10 cellular contexts compared by ENCODE assay signal in genomic region chr16:50166511-50167500, GRCh38. TPM values are rescaled to one million over a fixed set of nuclear protein-coding genes. Genes with fewer than 3 reads are reported as not detected.
DNase-seq lines count a peak whose midpoint lies in the region; ATAC-seq lines count a peak whose summit lies in the region.
"Had no signal": no experiment of that assay in that cellular context is flagged by ENCODE, and none has a peak within 500 bp of the region (broad histone marks: within the 10 kb centered on the region; RNA-seq: fewer than 3 reads in every experiment).

No MANE protein-coding gene starts in this region.

- no peaks in the 10 kb centered on the region for H3K36me3 ChIP-seq in aorta (ENCODE audit: control insufficient read depth in 1 of 2, insufficient read depth in 2 of 2, low read length in 1 of 2)

- no peaks in the 10 kb centered on the region for H3K27me3 ChIP-seq in aorta (ENCODE audit: control insufficient read depth in 1 of 2, insufficient read depth in 2 of 2, low read length in 1 of 2)

- peak overlapping the region; percentile 51 for H3K4me3 Mint-ChIP-seq in activated T-helper 1 cell treated with anti-CD3 and anti-CD28 coated beads, Interleukin-12 subunit alpha, Interleukin-12 subunit beta, Interleukin-2, Interleukin-4 antibody, amounts not matched to agents 30 ng/mL and 10 ng/mL and 1 ng/mL, durations not matched to agents 14 hours and 24 hours and 36 hours

- H3K27me3 Mint-ChIP-seq in activated T-helper 1 cell treated with anti-CD3 and anti-CD28 coated beads, Interleukin-12 subunit alpha, Interleukin-12 subunit beta, Interleukin-2, Interleukin-4 antibody, amounts not matched to agents 30 ng/mL and 10 ng/mL and 1 ng/mL, durations not matched to agents 14 hours and 24 hours and 36 hours (ENCODE audit: insufficient read depth) = no peaks in the 10 kb centered on the region
- H3K27me3 Mint-ChIP-seq: naive B cell had no signal

- H3K4me3 ChIP-seq in aorta (ENCODE audit: low read length in 2 of 2) = no peak overlapping the region

- H3K4me1 ChIP-seq in aorta (ENCODE audit: control insufficient read depth in 1 of 2, insufficient read depth in 2 of 2, low read length in 2 of 2) = peaks cover 0 to 3% of the 10 kb centered on the region in 2 donors

- H3K27ac Mint-ChIP-seq in activated T-helper 1 cell treated with anti-CD3 and anti-CD28 coated beads, Interleukin-12 subunit alpha, Interleukin-12 subunit beta, Interleukin-2, Interleukin-4 antibody, amounts not matched to agents 30 ng/mL and 10 ng/mL and 1 ng/mL, durations not matched to agents 14 hours and 24 hours and 36 hours = peak overlapping the region; percentile 78

- WGBS in aorta, 2 donors = 39 to 40% methylated on average over 9 of the region's 9 CpGs

- H3K36me3 Mint-ChIP-seq in activated T-helper 1 cell treated with anti-CD3 and anti-CD28 coated beads, Interleukin-12 subunit alpha, Interleukin-12 subunit beta, Interleukin-2, Interleukin-4 antibody, amounts not matched to agents 30 ng/mL and 10 ng/mL and 1 ng/mL, durations not matched to agents 14 hours and 24 hours and 36 hours (ENCODE audit: low read depth) = peaks cover 6% of the 10 kb centered on the region
- H3K36me3 Mint-ChIP-seq: naive B cell had no signal

- intact Hi-C loops in activated T-helper 1 cell treated with anti-CD3 and anti-CD28 coated beads, Interleukin-12 subunit alpha, Interleukin-12 subunit beta, Interleukin-2, Interleukin-4 antibody, amounts not matched to agents 30 ng/mL and 10 ng/mL and 1 ng/mL, durations not matched to agents 14 hours and 24 hours and 36 hours (cut with micrococcal nuclease) = no loop called here
- intact Hi-C loops in aorta (cut with DNase I) = no loop called here

- H3K9me3 ChIP-seq in aorta (ENCODE audit: control insufficient read depth, low read length) = no peaks in the 10 kb centered on the region

- H3K27ac ChIP-seq in aorta (ENCODE audit: low read depth in 1 of 2, low read length in 2 of 2) = peak overlapping the region; percentile 26 to 60

- ATAC-seq in aorta (ENCODE audit: low FRiP score) (no peak), HG03045 (IDR thresholded peaks at IDR 0.05; ENCODE audit: unreplicated experiment) (no peak), GM19452 (IDR thresholded peaks at IDR 0.05; ENCODE audit: unreplicated experiment) (no peak)

- DNase-seq in stimulated activated CD4-positive, alpha-beta T cell treated with anti-CD3 and anti-CD28 coated beads, Interleukin-15, amount 100 ng/mL, for 24 hours = peak; percentile 49
- no peak for DNase-seq in stimulated activated CD4-positive, alpha-beta T cell treated with anti-CD3 and anti-CD28 coated beads, Interleukin-12 subunit alpha, Interleukin-12 subunit beta, amount 100 ng/mL, for 4 hours
- no peak for DNase-seq in activated T-helper 1 cell treated with anti-CD3 and anti-CD28 coated beads, Interleukin-12 subunit alpha, Interleukin-12 subunit beta, Interleukin-2, Interleukin-4 antibody, amounts not matched to agents 30 ng/mL and 10 ng/mL and 1 ng/mL, durations not matched to agents 14 hours and 24 hours and 36 hours (ENCODE audit: low spot score)
- DNase-seq in kidney tubule cell (ENCODE audit: low spot score) (peak; percentile 65), aorta (no peak), SHP77 (lab: John Stamatoyannopoulos, UW) (no peak)
- DNase-seq: Calu3, naive B cell had no signal

- no peaks in the 10 kb centered on the region for H3K9me3 Mint-ChIP-seq in activated T-helper 1 cell treated with anti-CD3 and anti-CD28 coated beads, Interleukin-12 subunit alpha, Interleukin-12 subunit beta, Interleukin-2, Interleukin-4 antibody, amounts not matched to agents 30 ng/mL and 10 ng/mL and 1 ng/mL, durations not matched to agents 14 hours and 24 hours and 36 hours
- H3K9me3 Mint-ChIP-seq: naive B cell had no signal

- H3K4me1 Mint-ChIP-seq in activated T-helper 1 cell treated with anti-CD3 and anti-CD28 coated beads, Interleukin-12 subunit alpha, Interleukin-12 subunit beta, Interleukin-2, Interleukin-4 antibody, amounts not matched to agents 30 ng/mL and 10 ng/mL and 1 ng/mL, durations not matched to agents 14 hours and 24 hours and 36 hours (ENCODE audit: low read depth) = peaks cover 35% of the 10 kb centered on the region

RNA-seq across cellular contexts. Expression of gene TENT4B, which starts 13.7 kb away (rescaled TPM):
- total RNA-seq in activated T-helper 1 cell treated with anti-CD3 and anti-CD28 coated beads, Interleukin-12 subunit alpha, Interleukin-12 subunit beta, Interleukin-2, Interleukin-4 antibody, amounts not matched to agents 30 ng/mL and 10 ng/mL and 1 ng/mL, durations not matched to agents 14 hours and 24 hours and 36 hours = 19.8 and 20.0 TPM in 2 replicates
- 10 to 100 TPM; 13.2 to 13.9 TPM for total RNA-seq in aorta
- polyA plus RNA-seq in aorta = 1 to 10 TPM; 4.5 to 6.5 TPM

Comparison
In these comparisons a context has a peak if more than half of its experiments do, and no peak if none do; other contexts are left out.
1. DNase-seq: peak in stimulated activated CD4-positive, alpha-beta T cell treated with anti-CD3 and anti-CD28 coated beads, Interleukin-15, amount 100 ng/mL, for 24 hours (single experiment) and kidney tubule cell (single experiment); none in stimulated activated CD4-positive, alpha-beta T cell treated with anti-CD3 and anti-CD28 coated beads, Interleukin-12 subunit alpha, Interleukin-12 subunit beta, amount 100 ng/mL, for 4 hours (single experiment), activated T-helper 1 cell treated with anti-CD3 and anti-CD28 coated beads, Interleukin-12 subunit alpha, Interleukin-12 subunit beta, Interleukin-2, Interleukin-4 antibody, amounts not matched to agents 30 ng/mL and 10 ng/mL and 1 ng/mL, durations not matched to agents 14 hours and 24 hours and 36 hours (single experiment), aorta (0 of 2) and SHP77 (0 of 2).